Comparison of ENCODE assay signal across 15 cellular contexts in the genomic region with DNA sequence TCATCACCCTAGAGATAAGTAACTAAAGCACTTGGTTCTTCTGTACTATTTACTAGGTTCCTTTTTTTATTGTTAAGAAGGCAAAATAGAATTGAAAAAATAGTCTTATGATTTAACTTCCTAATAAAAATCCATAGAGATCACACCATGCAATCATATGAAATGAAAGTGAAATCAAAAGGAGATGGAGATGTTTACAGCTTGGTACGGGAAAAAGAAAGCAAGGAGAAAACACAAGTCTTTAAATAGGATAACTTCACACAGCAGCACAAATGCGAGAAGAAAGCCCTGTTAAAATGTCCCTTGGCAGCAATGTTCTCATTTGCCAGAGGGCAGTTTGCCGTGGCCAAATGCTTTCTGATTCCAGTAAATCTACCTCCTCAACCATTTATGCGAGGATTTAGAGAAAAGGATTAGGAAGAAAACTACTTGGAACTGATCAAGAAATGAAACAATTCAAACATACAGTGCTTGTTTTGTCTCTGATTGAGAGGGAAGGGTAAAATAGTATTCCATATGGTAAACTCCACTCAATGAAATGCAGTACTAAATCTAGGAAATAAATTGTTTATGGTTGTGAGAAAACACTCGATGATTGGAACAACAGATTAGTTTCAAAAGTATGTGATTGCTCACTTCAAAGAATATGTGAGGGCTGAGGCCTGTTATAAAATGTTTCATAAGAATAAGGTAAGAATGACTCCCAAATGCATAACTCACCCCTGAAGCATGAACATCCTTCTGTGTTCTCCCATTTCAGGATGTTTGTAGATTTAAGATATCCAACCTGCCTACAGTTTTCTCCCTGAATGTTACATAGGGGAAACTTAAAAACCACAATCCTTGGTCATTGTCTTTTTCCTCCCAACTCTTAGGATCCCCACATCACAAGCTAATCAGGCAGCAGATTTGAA.
A peak's percentile ranks its signal among the peaks of the same experiment; 100 is the strongest.
DNase-seq lines count a peak whose midpoint lies in the region; ATAC-seq, FAIRE-seq and TF ChIP-seq lines count a peak whose summit lies in the region.
"Had no signal": no experiment of that assay in that cellular context is flagged by ENCODE, and none has a peak within 500 bp of the region (broad histone marks: within the 10 kb centered on the region; RNA-seq: fewer than 3 reads in every experiment).

No MANE protein-coding gene starts in this region.

- H4K20me1 ChIP-seq in endothelial cell of umbilical vein (replicated peaks; ENCODE audit: control insufficient read depth, extremely low read depth, insufficient read depth, low read length): no peaks in the 10 kb centered on the region

- intact Hi-C loops in heart right ventricle (cut with DNase I) (loop anchor here in 1 of 10 donors (10.0 kb wide), 1 partner anchor 64 kb away; no protein-coding TSS in a partner anchor), cardiac septum (cut with DNase I) (no loop called here), endothelial cell of umbilical vein (cut with micrococcal nuclease) (no loop called here)

- no peaks in the 10 kb centered on the region for H3K27me3 Mint-ChIP-seq in endodermal cell (ENCODE audit: insufficient read depth)

- TF ChIP-seq CTCF in heart right ventricle (IDR thresholded peaks at IDR 0.05) (no peak), endothelial cell of umbilical vein (IDR thresholded peaks at IDR 0.05; ENCODE audit: extremely low read depth in 1 of 2, insufficient read depth in 1 of 2, low read depth in 1 of 2, low read length in 2 of 2) (no peak), endodermal cell (conservative IDR thresholded peaks at IDR 0.05) (no peak)

- H3K79me2 ChIP-seq in endothelial cell of umbilical vein (ENCODE audit: control insufficient read depth, insufficient read depth, low read length): no peaks in the 10 kb centered on the region

- no peaks in the 10 kb centered on the region for H3K36me3 Mint-ChIP-seq in endodermal cell (ENCODE audit: low read depth)

- H3K27ac ChIP-seq in heart right ventricle (peak overlapping the region; percentile 10 to 87 (median 45)), endothelial cell of umbilical vein (ENCODE audit: insufficient read depth, low read depth, low read length) (no peak overlapping the region), muscle layer of duodenum (ENCODE audit: low read length) (peak overlapping the region; percentile 85), endodermal cell (ENCODE audit: low read depth, low read length) (no peak overlapping the region)
- H3K27ac ChIP-seq: thyroid gland had no signal

- H3K9me1 ChIP-seq in endothelial cell of umbilical vein (replicated peaks; ENCODE audit: control insufficient read depth, extremely low read depth, insufficient read depth, low read length): no peaks in the 10 kb centered on the region

- H2AFZ ChIP-seq in endothelial cell of umbilical vein (ENCODE audit: low read depth, low read length): peak overlapping the region; percentile 72

- POLR2A ChIA-PET in endothelial cell of umbilical vein (lab: Charles Lee): no interaction called here

- BruUV-seq in endothelial cell of umbilical vein (replicated peaks; lab: Mats Ljungman, UMichigan): no TSS peak

- H3K4me1 Mint-ChIP-seq in endodermal cell: no peaks in the 10 kb centered on the region

- peak overlapping the region; percentile 69 for H3K4me2 ChIP-seq in endothelial cell of umbilical vein (ENCODE audit: insufficient read depth, low read length)

- DNase-seq in heart right ventricle (no peak), cardiac septum (ENCODE audit: low spot score) (no peak), endothelial cell of umbilical vein (ENCODE audit: low read depth, low spot score) (peak; percentile 46), GM03348 (ENCODE audit: low spot score) (no peak), COR-L47 (lab: John Stamatoyannopoulos, UW) (no peak), NCI-H2081 (lab: John Stamatoyannopoulos, UW) (no peak), endodermal cell (no peak)
- DNase-seq: activated CD8-positive, alpha-beta memory T cell treated with anti-CD3 and anti-CD28 coated beads, Interleukin-2, amount 50 U/mL, for 48 hours; Kasumi-1; NCI-H510A treated with DMSO at 0.1 percent for 48 hours; stimulated activated CD4-positive, alpha-beta T cell treated with anti-CD3 and anti-CD28 coated beads, Interleukin-2, amount 100 ng/mL, for 24 hours; T-helper 2 cell; thyroid gland had no signal

- peak in 5 of 8 donors; percentile 44 to 82 (median 53) for ATAC-seq in heart right ventricle

- CTCF ChIA-PET in endothelial cell of umbilical vein (lab: Charles Lee): no interaction called here

- no peak overlapping the region for H3K27ac Mint-ChIP-seq in endodermal cell

- 37 to 49% methylated on average over 5 of the region's 5 CpGs for WGBS in heart right ventricle, 2 donors
- WGBS in endodermal cell (ENCODE audit: insufficient coverage in 1 of 2, insufficient read length in 1 of 2), 2 experiments: 95 to 100% methylated on average over 2 to 5 of the region's 5 CpGs

- H3K4me3 ChIP-seq in heart right ventricle: peak overlapping the region in 9 of 10 donors; percentile 2 to 51 (median 38)
- peak overlapping the region in 2 of 3 experiments; percentile 6 to 37 for H3K4me3 ChIP-seq in endothelial cell of umbilical vein (replicated peaks in 1 of 3; ENCODE audit: insufficient read depth in 1 of 3, low read depth in 1 of 3, low read length in 3 of 3)
- peak overlapping the region; percentile 26 to 67 for H3K4me3 ChIP-seq in muscle layer of duodenum (ENCODE audit: low read depth in 1 of 2, low read length in 2 of 2)
- H3K4me3 ChIP-seq in endodermal cell (ENCODE audit: low read length): no peak overlapping the region
- H3K4me3 ChIP-seq: lung, thyroid gland had no signal

- no peak overlapping the region for H3K4me3 Mint-ChIP-seq in endodermal cell

- H3K36me3 ChIP-seq in heart right ventricle (no peaks in the 10 kb centered on the region), endothelial cell of umbilical vein (ENCODE audit: control insufficient read depth in 2 of 2, extremely low read depth in 1 of 2, insufficient read depth in 2 of 2, low read length in 2 of 2) (no peaks in the 10 kb centered on the region), muscle layer of duodenum (ENCODE audit: control insufficient read depth in 1 of 2, insufficient read depth in 2 of 2, low read length in 2 of 2) (no peaks in the 10 kb centered on the region), endodermal cell (ENCODE audit: control insufficient read depth, insufficient read depth, low read length) (no peaks in the 10 kb centered on the region)
- H3K36me3 ChIP-seq: thyroid gland had no signal

- H3K9ac ChIP-seq in endothelial cell of umbilical vein (replicated peaks; ENCODE audit: extremely low read depth, insufficient read depth, low read length) (peak overlapping the region; percentile 19), endodermal cell (ENCODE audit: extremely low read depth, low read length, poor library complexity, severe bottlenecking) (no peak overlapping the region)

- H3K27me3 ChIP-seq in heart right ventricle (no peaks in the 10 kb centered on the region), endothelial cell of umbilical vein (ENCODE audit: control insufficient read depth in 2 of 2, insufficient read depth in 2 of 2, low read length in 2 of 2) (no peaks in the 10 kb centered on the region), muscle layer of duodenum (ENCODE audit: low read depth, low read length) (no peaks in the 10 kb centered on the region), endodermal cell (ENCODE audit: control insufficient read depth, insufficient read depth, low read length, poor library complexity, severe bottlenecking) (no peaks in the 10 kb centered on the region)
- H3K27me3 ChIP-seq: thyroid gland had no signal

- TF ChIP-seq POLR2A in endothelial cell of umbilical vein (IDR thresholded peaks at IDR 0.05; ENCODE audit: low read depth, low read length): no peak

- H3K9me3 ChIP-seq in heart right ventricle (peaks cover 0 to 16% (median 0%) of the 10 kb centered on the region in 11 donors), endothelial cell of umbilical vein (replicated peaks; ENCODE audit: control insufficient read depth, insufficient read depth, low read length) (no peaks in the 10 kb centered on the region), muscle layer of duodenum (ENCODE audit: control insufficient read depth in 1 of 2, low read length in 2 of 2) (no peaks in the 10 kb centered on the region), endodermal cell (ENCODE audit: control insufficient read depth, low read length) (no peaks in the 10 kb centered on the region)
- H3K9me3 ChIP-seq: thyroid gland had no signal

- FAIRE-seq in endothelial cell of umbilical vein (lab: Jason Lieb, UNC): no peak

- dilution Hi-C loops in endothelial cell of umbilical vein (cut with MboI; ENCODE audit: extremely low pct_ligation_motif_present, low sequenced_read_pairs): no loop called here

- H3K4me1 ChIP-seq in heart right ventricle (peaks cover 0 to 17% (median 4%) of the 10 kb centered on the region in 9 donors), endothelial cell of umbilical vein (ENCODE audit: control insufficient read depth, extremely low read depth, insufficient read depth, low read length) (no peaks in the 10 kb centered on the region), muscle layer of duodenum (ENCODE audit: control insufficient read depth in 1 of 2, insufficient read depth in 2 of 2, low read length in 2 of 2) (no peaks in the 10 kb centered on the region), endodermal cell (ENCODE audit: control insufficient read depth, insufficient read depth, low read length) (no peaks in the 10 kb centered on the region)
- H3K4me1 ChIP-seq: thyroid gland had no signal

- no peaks in the 10 kb centered on the region for H3K9me3 Mint-ChIP-seq in endodermal cell

TF ChIP-seq in endothelial cell of umbilical vein, 7 proteins besides CTCF, POLR2A, EP300 and RAD21:
- TF ChIP-seq MYC (IDR thresholded peaks at IDR 0.05; ENCODE audit: low read depth, low read length) (no peak), FOS (IDR thresholded peaks at IDR 0.05; ENCODE audit: borderline replicate concordance, insufficient read depth, low read length) (no peak), POLR2AphosphoS5 (IDR thresholded peaks at IDR 0.05; ENCODE audit: insufficient read depth, low read depth, low read length) (no peak), EZH2 (IDR thresholded peaks at IDR 0.05; ENCODE audit: borderline replicate concordance, low read depth, low read length, severe bottlenecking) (no peak), GATA2 (IDR thresholded peaks at IDR 0.05; ENCODE audit: insufficient read depth, insufficient read length, low read depth, low read length) (no peak), JUN (IDR thresholded peaks at IDR 0.05; ENCODE audit: borderline replicate concordance, insufficient read depth, insufficient read length, low read depth) (no peak)
- TF ChIP-seq, protein P1, sequence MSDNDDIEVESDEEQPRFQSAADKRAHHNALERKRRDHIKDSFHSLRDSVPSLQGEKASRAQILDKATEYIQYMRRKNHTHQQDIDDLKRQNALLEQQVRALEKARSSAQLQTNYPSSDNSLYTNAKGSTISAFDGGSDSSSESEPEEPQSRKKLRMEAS (IDR thresholded peaks at IDR 0.05; ENCODE audit: insufficient read depth, insufficient read length): no peak

Comparison
In these comparisons a context has a peak if more than half of its experiments do, and no peak if none do; other contexts are left out.
1. H3K27ac ChIP-seq: peak in heart right ventricle (10 of 10) and muscle layer of duodenum (single experiment); none in endothelial cell of umbilical vein (single experiment) and endodermal cell (single experiment).